In the genomic region with DNA sequence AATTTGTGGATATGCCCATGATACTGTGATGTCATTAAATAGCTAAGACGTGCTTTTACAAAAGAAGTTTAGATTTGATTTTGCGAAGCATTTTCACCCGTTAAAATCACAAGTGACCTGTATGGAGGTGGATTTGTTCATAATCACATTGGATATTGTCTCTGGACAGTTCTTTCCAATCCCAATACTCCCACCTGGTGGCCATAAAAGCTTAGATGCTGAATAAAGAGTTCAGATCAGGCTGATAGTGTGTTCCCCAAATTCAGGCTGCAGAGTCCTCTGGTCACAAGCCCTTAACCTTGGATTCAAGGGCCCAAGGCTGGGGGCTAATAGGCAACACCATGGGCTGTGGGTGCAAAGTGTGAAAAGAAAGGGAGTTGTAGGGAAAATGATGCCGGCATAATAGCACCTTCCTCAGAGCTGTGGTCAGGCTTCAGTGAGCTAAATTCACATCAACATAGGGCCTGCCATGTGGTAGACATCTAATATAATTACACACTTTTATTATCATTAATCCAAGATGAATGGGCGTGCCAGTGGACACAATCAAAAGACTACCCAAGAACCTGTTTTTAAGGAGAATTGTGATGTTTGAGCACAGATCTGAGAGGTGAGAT, we compare ENCODE assay signal across 9 cellular contexts. TPM values are rescaled to one million over a fixed set of nuclear protein-coding genes. Genes with fewer than 3 reads are reported as not detected.
A peak's percentile ranks its signal among the peaks of the same experiment; 100 is the strongest.
DNase-seq lines count a peak whose midpoint lies in the region; ATAC-seq and TF ChIP-seq lines count a peak whose summit lies in the region.
"Had no signal": no experiment of that assay in that cellular context is flagged by ENCODE, and none has a peak within 500 bp of the region (broad histone marks: within the 10 kb centered on the region; RNA-seq: fewer than 3 reads in every experiment).

No MANE protein-coding gene starts in this region.

- TF ChIP-seq POLR2A in NB4 (IDR thresholded peaks at IDR 0.05; ENCODE audit: extremely low read depth, insufficient read length) (no peak), tibial nerve (IDR thresholded peaks at IDR 0.05) (no peak)

- peak; percentile 63 for ATAC-seq in GM18498 (IDR thresholded peaks at IDR 0.05; ENCODE audit: unreplicated experiment)
- ATAC-seq: naive thymus-derived CD8-positive, alpha-beta T cell had no signal

- 61 to 70% methylated on average over 5 of the region's 5 CpGs for WGBS in tibial nerve, 2 donors

- H3K4me1 ChIP-seq in adipocyte (ENCODE audit: control insufficient read depth, insufficient read depth, low read length) (peaks cover 18% of the 10 kb centered on the region), tibial nerve (no peaks in the 10 kb centered on the region)

- TF ChIP-seq CTCF in NB4 (IDR thresholded peaks at IDR 0.05; ENCODE audit: low read depth, low read length) (peak; percentile 35), tibial nerve (IDR thresholded peaks at IDR 0.05) (peak; percentile 32 to 68 (median 52))

- H3K9ac ChIP-seq in adipocyte (ENCODE audit: low read length): no peak overlapping the region

- no peaks in the 10 kb centered on the region for H3K36me3 ChIP-seq in adipocyte (ENCODE audit: control insufficient read depth, insufficient read depth, low read length, severe bottlenecking)
- no peaks in the 10 kb centered on the region for H3K36me3 ChIP-seq in tibial nerve

- H3K4me3 ChIP-seq in NB4 (ENCODE audit: low read depth, low read length) (no peak overlapping the region), adipocyte (ENCODE audit: low read length) (no peak overlapping the region), tibial nerve (no peak overlapping the region)

- no peak overlapping the region for H3K27ac ChIP-seq in tibial nerve

- H3K9me3 ChIP-seq in adipocyte (ENCODE audit: control insufficient read depth, low read length): no peaks in the 10 kb centered on the region
- no peaks in the 10 kb centered on the region for H3K9me3 ChIP-seq in tibial nerve

- H3K27me3 ChIP-seq in adipocyte (replicated peaks; ENCODE audit: control insufficient read depth, insufficient read depth, low read length): no peaks in the 10 kb centered on the region
- H3K27me3 ChIP-seq in tibial nerve: no peaks in the 10 kb centered on the region

- DNase-seq in COLO668 (lab: John Stamatoyannopoulos, UW; ENCODE audit: unreplicated experiment) (peak; percentile 14), NB4 (ENCODE audit: low read depth) (peak; percentile 51), adipocyte (ENCODE audit: low read depth) (peak; percentile 90), inferior parietal cortex (ENCODE audit: extremely low spot score) (peak; percentile 76), tibial nerve (ENCODE audit: low spot score in 2 of 2) (peak in 1 of 2 donors; percentile 87), GM19240 (ENCODE audit: insufficient read length, low spot score) (no peak), activated T-cell treated with anti-CD3 and anti-CD28 coated beads for 4 hours (no peak)

- TF ChIP-seq EP300 in tibial nerve (IDR thresholded peaks at IDR 0.05): no peak

RNA-seq across cellular contexts. Expression of a gene that starts 28.1 kb away (rescaled TPM):
- total RNA-seq in tibial nerve: 1 to 10 TPM; 2.2 to 5.7 (median 4.6) TPM
- total RNA-seq: naive thymus-derived CD8-positive, alpha-beta T cell had no signal

RNA-seq across cellular contexts. Expression of a gene that starts 40.1 kb away (rescaled TPM):
- total RNA-seq in tibial nerve: 100 to 1,000 TPM; 137 to 276 (median 267) TPM

Comparison
In these comparisons a context has a peak if more than half of its experiments do, and no peak if none do; other contexts are left out.
1. DNase-seq: peak in COLO668 (single experiment), NB4 (single experiment), adipocyte (single experiment) and inferior parietal cortex (single experiment); none in GM19240 (single experiment) and activated T-cell treated with anti-CD3 and anti-CD28 coated beads for 4 hours (single experiment).